In the genomic region with DNA sequence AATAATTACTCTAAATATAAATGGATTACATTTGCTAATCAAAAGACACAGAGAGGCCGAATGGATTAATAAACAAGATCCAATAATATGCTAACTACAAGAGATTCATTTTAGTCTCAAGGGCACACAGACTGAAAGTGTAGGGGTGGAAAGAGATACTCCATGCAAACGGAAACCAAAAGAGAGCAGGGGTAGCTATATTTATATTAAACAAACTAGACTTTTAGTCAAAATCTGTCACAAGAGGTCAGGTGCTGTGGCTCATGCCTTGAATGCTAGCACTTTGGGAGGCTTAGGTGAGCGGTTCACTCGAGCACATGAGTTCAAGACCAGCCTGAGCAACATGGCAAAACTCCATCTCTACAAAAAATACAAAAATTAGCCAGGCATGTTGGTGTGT, we compare ENCODE assay signal across 18 cellular contexts. TPM values are rescaled to one million over a fixed set of nuclear protein-coding genes. Genes with fewer than 3 reads are reported as not detected.
"Had no signal": no experiment of that assay in that cellular context is flagged by ENCODE, and none has a peak within 500 bp of the region (broad histone marks: within the 10 kb centered on the region; RNA-seq: fewer than 3 reads in every experiment).

No MANE protein-coding gene starts in this region.

- H3K27ac ChIP-seq: cardiac muscle cell, colonic mucosa, esophagus squamous epithelium, neutrophil, right lobe of liver, tibial artery, vagina had no signal

- H3K9me3 Mint-ChIP-seq: stimulated activated memory B cell treated with anti-CD40 and anti-IgM and Interleukin-4, amounts not matched to agents 10 μg/mL and 1 μg/mL and 100 μg/mL, for 72 hours; WTC11 had no signal

- H3K36me3 ChIP-seq: cardiac muscle cell, colonic mucosa, esophagus squamous epithelium, neutrophil, right lobe of liver, tibial artery, vagina had no signal

- H3K4me1 ChIP-seq: colonic mucosa, tibial artery had no signal

- H3K36me3 Mint-ChIP-seq: naive B cell, WTC11 had no signal

- H3K9me3 ChIP-seq: colonic mucosa, esophagus squamous epithelium, neutrophil, right lobe of liver, tibial artery, vagina had no signal

- H3K27ac Mint-ChIP-seq: activated CD8-positive, alpha-beta T cell treated with anti-CD3 and anti-CD28 coated beads, Interleukin-2, amount 10 ng/mL, durations not matched to agents 7 days and 5 days; naive B cell; stimulated activated memory B cell treated with anti-CD40 and anti-IgM and Interleukin-4, amounts not matched to agents 10 μg/mL and 1 μg/mL and 100 μg/mL, for 72 hours; WTC11 had no signal

- H3K4me1 Mint-ChIP-seq: WTC11 had no signal

- H3K4me3 ChIP-seq: cardiac muscle cell, colonic mucosa, esophagus squamous epithelium, right lobe of liver, tibial artery, vagina had no signal

- DNase-seq: activated CD4-positive, alpha-beta T cell treated with anti-CD3 and anti-CD28 coated beads for 48 hours; activated CD8-positive, alpha-beta memory T cell treated with anti-CD3 and anti-CD28 coated beads, Interleukin-2, amount 50 U/mL, for 48 hours; activated CD8-positive, alpha-beta T cell treated with anti-CD3 and anti-CD28 coated beads, Interleukin-2, amount 10 ng/mL, durations not matched to agents 7 days and 5 days; colonic mucosa; esophagus squamous epithelium; foreskin fibroblast; left colon; naive B cell; right lobe of liver; stimulated activated CD4-positive, alpha-beta T cell treated with anti-CD3 and anti-CD28 coated beads, Interleukin-1b, Interleukin-23, amount 100 ng/mL, for 48 hours; tibial artery had no signal

- H3K27me3 ChIP-seq: cardiac muscle cell, colonic mucosa, right lobe of liver, vagina had no signal

- ATAC-seq: activated CD8-positive, alpha-beta T cell treated with anti-CD3 and anti-CD28 coated beads, Interleukin-2, amount 10 ng/mL, durations not matched to agents 7 days and 5 days; left colon; right lobe of liver; stimulated activated memory B cell treated with anti-CD40 and anti-IgM and Interleukin-4, amounts not matched to agents 10 μg/mL and 1 μg/mL and 100 μg/mL, for 72 hours; WTC11 had no signal

- H3K27me3 Mint-ChIP-seq: naive B cell; stimulated activated memory B cell treated with anti-CD40 and anti-IgM and Interleukin-4, amounts not matched to agents 10 μg/mL and 1 μg/mL and 100 μg/mL, for 72 hours had no signal

- H3K4me3 Mint-ChIP-seq: activated CD8-positive, alpha-beta T cell treated with anti-CD3 and anti-CD28 coated beads, Interleukin-2, amount 10 ng/mL, durations not matched to agents 7 days and 5 days; naive B cell; stimulated activated memory B cell treated with anti-CD40 and anti-IgM and Interleukin-4, amounts not matched to agents 10 μg/mL and 1 μg/mL and 100 μg/mL, for 72 hours; WTC11 had no signal

RNA-seq across cellular contexts. Expression of a gene that starts 44.2 kb away (rescaled TPM):
- total RNA-seq: activated CD8-positive, alpha-beta T cell treated with anti-CD3 and anti-CD28 coated beads, Interleukin-2, amount 10 ng/mL, durations not matched to agents 7 days and 5 days; cardiac muscle cell; lung microvascular endothelial cell; posterior vena cava; vagina; WTC11 had no signal
